Comparison of ENCODE assay signal across 15 cellular contexts in the genomic region with DNA sequence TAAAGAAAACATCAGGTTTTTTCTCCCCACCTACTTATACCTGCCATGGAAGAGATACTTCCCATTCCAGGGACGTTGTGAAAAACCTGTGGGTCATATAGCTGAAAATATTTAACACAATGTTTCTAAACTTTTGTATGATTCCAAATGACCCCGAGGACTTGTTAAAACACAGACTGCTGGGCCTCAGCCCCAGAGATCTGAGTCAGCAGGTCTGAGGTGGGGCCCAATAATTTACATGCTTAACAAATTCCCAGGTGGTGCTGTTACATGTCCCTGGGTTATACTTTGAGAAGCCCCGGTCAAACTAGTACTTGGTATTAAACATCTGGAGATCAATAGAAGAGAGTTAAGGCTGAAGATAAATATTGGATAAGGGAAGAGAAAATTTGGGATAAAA.
DNase-seq lines count a peak whose midpoint lies in the region; ATAC-seq and TF ChIP-seq lines count a peak whose summit lies in the region.
"Had no signal": no experiment of that assay in that cellular context is flagged by ENCODE, and none has a peak within 500 bp of the region (broad histone marks: within the 10 kb centered on the region; RNA-seq: fewer than 3 reads in every experiment).

No MANE protein-coding gene starts in this region.

- H3K9me2 ChIP-seq in GM23338 (ENCODE audit: insufficient read depth) (no peaks in the 10 kb centered on the region), GM23248 (ENCODE audit: insufficient read depth) (no peaks in the 10 kb centered on the region)

- H3K4me3 Mint-ChIP-seq in GM23338 (no peak overlapping the region), progenitor cell of endocrine pancreas (ENCODE audit: low read depth) (no peak overlapping the region)
- H3K4me3 Mint-ChIP-seq: B cell; CD8-positive, alpha-beta T cell had no signal

- H3K9me3 ChIP-seq in RWPE2 (ENCODE audit: severe bottlenecking) = no peaks in the 10 kb centered on the region
- H3K9me3 ChIP-seq in GM23248 (ENCODE audit: low read depth) = no peaks in the 10 kb centered on the region
- H3K9me3 ChIP-seq in MG63 = no peaks in the 10 kb centered on the region
- H3K9me3 ChIP-seq: BLaER1 treated with 17β-estradiol and CSF1 and Interleukin-3, amounts not matched to agents 10 nM and 100 nM had no signal

- H2AFZ ChIP-seq in GM23338 (no peak overlapping the region), GM23248 (no peak overlapping the region)

- H3K9me3 Mint-ChIP-seq in GM23338 (no peaks in the 10 kb centered on the region), progenitor cell of endocrine pancreas (ENCODE audit: low read depth) (peaks cover 3% of the 10 kb centered on the region)
- H3K9me3 Mint-ChIP-seq: CD8-positive, alpha-beta T cell had no signal

- H3K27ac Mint-ChIP-seq in GM23338 (no peak overlapping the region), progenitor cell of endocrine pancreas (peak overlapping the region; percentile 58)
- H3K27ac Mint-ChIP-seq: B cell; CD8-positive, alpha-beta T cell had no signal

- H3K36me3 Mint-ChIP-seq in GM23338 (ENCODE audit: low read depth) (peaks cover 31% of the 10 kb centered on the region), progenitor cell of endocrine pancreas (ENCODE audit: insufficient read depth) (peaks cover 38% of the 10 kb centered on the region)
- H3K36me3 Mint-ChIP-seq: CD8-positive, alpha-beta T cell had no signal

- no peaks in the 10 kb centered on the region for H3K4me1 Mint-ChIP-seq in GM23338
- peaks cover 14% of the 10 kb centered on the region for H3K4me1 Mint-ChIP-seq in progenitor cell of endocrine pancreas (ENCODE audit: low read depth)
- H3K4me1 Mint-ChIP-seq: B cell had no signal

- H3K4me1 ChIP-seq in GM23338 (ENCODE audit: insufficient read depth) (no peaks in the 10 kb centered on the region), RWPE2 (ENCODE audit: insufficient read depth, poor library complexity, severe bottlenecking) (no peaks in the 10 kb centered on the region), foreskin keratinocyte (peaks cover 14% of the 10 kb centered on the region), GM23248 (ENCODE audit: insufficient read depth) (no peaks in the 10 kb centered on the region)
- H3K4me1 ChIP-seq: BLaER1 treated with 17β-estradiol and CSF1 and Interleukin-3, amounts not matched to agents 10 nM and 100 nM had no signal

- H3K79me2 ChIP-seq in GM23338 (replicated peaks; ENCODE audit: insufficient read depth) (no peaks in the 10 kb centered on the region), GM23248 (ENCODE audit: insufficient read depth) (peaks cover 14% of the 10 kb centered on the region; the same call in 1 of the 2 replicates)

- WGBS in GM23248 (ENCODE audit: low coverage in 1 of 2, low lambda C conversion rate in 2 of 2, missing lambda C conversion rate in 2 of 2), 2 experiments = 89 to 92% methylated on average over 3 of the region's 3 CpGs

- ATAC-seq in GM23338 (no peak), RWPE2 (ENCODE audit: low read depth) (peak; percentile 78), foreskin keratinocyte (peak; percentile 93)
- ATAC-seq: CD8-positive, alpha-beta T cell had no signal

- H3K27me3 Mint-ChIP-seq in GM23338 (ENCODE audit: insufficient read depth, low read depth, poor library complexity) (no peaks in the 10 kb centered on the region), progenitor cell of endocrine pancreas (no peaks in the 10 kb centered on the region)

- no peak overlapping the region for H3K9ac ChIP-seq in GM23248
- H3K9ac ChIP-seq: BLaER1 treated with 17β-estradiol and CSF1 and Interleukin-3, amounts not matched to agents 10 nM and 100 nM had no signal

- DNase-seq in GM23338 (ENCODE audit: low spot score) (no peak), RWPE2 (ENCODE audit: low spot score) (peak; percentile 30), foreskin keratinocyte (peak; percentile 47 to 77), progenitor cell of endocrine pancreas (ENCODE audit: low spot score, unreplicated experiment) (no peak), GM23248 (no peak), NCI-H1436 treated with DMSO at 0.1 percent for 48 hours (lab: John Stamatoyannopoulos, UW) (no peak), MG63 (no peak)
- DNase-seq: 8988T; Calu3; CD8-positive, alpha-beta T cell; DMS79 treated with DMSO at 0.1 percent for 48 hours; GF-D8; HCEC 1CT had no signal

- H3K27me3 ChIP-seq in GM23338 (ENCODE audit: insufficient read depth) (no peaks in the 10 kb centered on the region), RWPE2 (ENCODE audit: insufficient read depth, poor library complexity, severe bottlenecking) (no peaks in the 10 kb centered on the region), foreskin keratinocyte (no peaks in the 10 kb centered on the region), GM23248 (replicated peaks; ENCODE audit: insufficient read depth) (no peaks in the 10 kb centered on the region), MG63 (no peaks in the 10 kb centered on the region)
- H3K27me3 ChIP-seq: BLaER1 treated with 17β-estradiol and CSF1 and Interleukin-3, amounts not matched to agents 10 nM and 100 nM had no signal

- H3K27ac ChIP-seq in GM23338 (ENCODE audit: low read depth) = 0 out of 2 replicates have a peak overlapping the region, but pooled peaks have one; percentile 3
- H3K27ac ChIP-seq in RWPE2 (ENCODE audit: poor library complexity, severe bottlenecking) = peak overlapping the region; percentile 8
- no peak overlapping the region for H3K27ac ChIP-seq in foreskin keratinocyte
- H3K27ac ChIP-seq in GM23248 = no peak overlapping the region
- H3K27ac ChIP-seq: BLaER1 treated with 17β-estradiol and CSF1 and Interleukin-3, amounts not matched to agents 10 nM and 100 nM had no signal

- H4K20me1 ChIP-seq in GM23338 (replicated peaks; ENCODE audit: insufficient read depth) = no peaks in the 10 kb centered on the region
- no peaks in the 10 kb centered on the region for H4K20me1 ChIP-seq in GM23248 (ENCODE audit: insufficient read depth)
- H4K20me1 ChIP-seq: BLaER1 treated with 17β-estradiol and CSF1 and Interleukin-3, amounts not matched to agents 10 nM and 100 nM had no signal

- H3K4me2 ChIP-seq in GM23338 = no peak overlapping the region
- no peak overlapping the region for H3K4me2 ChIP-seq in GM23248 (ENCODE audit: unreplicated experiment)
- H3K4me2 ChIP-seq: BLaER1 treated with 17β-estradiol and CSF1 and Interleukin-3, amounts not matched to agents 10 nM and 100 nM had no signal

- H3F3A ChIP-seq in GM23338 (replicated peaks; ENCODE audit: low read depth) (no peaks in the 10 kb centered on the region), GM23248 (ENCODE audit: insufficient read depth) (no peaks in the 10 kb centered on the region; the same call in 1 of the 2 replicates)

- in situ Hi-C loops in GM23248 (cut with MboI) = no loop called here

- H3K4me3 ChIP-seq in GM23338 = no peak overlapping the region
- no peak overlapping the region for H3K4me3 ChIP-seq in RWPE2 (ENCODE audit: severe bottlenecking)
- H3K4me3 ChIP-seq in GM23248 = no peak overlapping the region
- H3K4me3 ChIP-seq in MG63 = no peak overlapping the region
- H3K4me3 ChIP-seq: BLaER1 treated with 17β-estradiol and CSF1 and Interleukin-3, amounts not matched to agents 10 nM and 100 nM had no signal

- H3K36me3 ChIP-seq in GM23338 (ENCODE audit: insufficient read depth) (peaks cover 17% of the 10 kb centered on the region), RWPE2 (ENCODE audit: low read depth) (peaks cover 80% of the 10 kb centered on the region), GM23248 (ENCODE audit: low read depth) (peaks cover 60% of the 10 kb centered on the region), MG63 (peaks cover 22% of the 10 kb centered on the region)
- H3K36me3 ChIP-seq: BLaER1 treated with 17β-estradiol and CSF1 and Interleukin-3, amounts not matched to agents 10 nM and 100 nM had no signal

- TF ChIP-seq CTCF in GM23338 (conservative IDR thresholded peaks at IDR 0.05; ENCODE audit: low read depth in 2 of 2) = no peak
- TF ChIP-seq CTCF in RWPE2 (IDR thresholded peaks at IDR 0.05; ENCODE audit: poor library complexity, severe bottlenecking) = no peak
- no peak for TF ChIP-seq CTCF in foreskin keratinocyte (conservative IDR thresholded peaks at IDR 0.05)
- no peak for TF ChIP-seq CTCF in progenitor cell of endocrine pancreas (IDR thresholded peaks at IDR 0.05; ENCODE audit: unreplicated experiment)

TF ChIP-seq in GM23338, 12 proteins besides CTCF, POLR2A, EP300 and RAD21 (continues in another document):
- TF ChIP-seq EZH2 (IDR thresholded peaks at IDR 0.05; ENCODE audit: low read depth, unreplicated experiment) (no peak), ZNF331 (CRISPR knock-in tag; IDR thresholded peaks at IDR 0.05; ENCODE audit: low read depth) (no peak), POLR2AphosphoS5 (IDR thresholded peaks at IDR 0.05; ENCODE audit: low read depth) (no peak), STAT1 (IDR thresholded peaks at IDR 0.05; ENCODE audit: unreplicated experiment) (no peak), CREB1 (CRISPR knock-in tag; IDR thresholded peaks at IDR 0.05; ENCODE audit: low read depth) (no peak), EZH2phosphoT487 (IDR thresholded peaks at IDR 0.05; ENCODE audit: unreplicated experiment) (no peak)
- TF ChIP-seq, protein P1, sequence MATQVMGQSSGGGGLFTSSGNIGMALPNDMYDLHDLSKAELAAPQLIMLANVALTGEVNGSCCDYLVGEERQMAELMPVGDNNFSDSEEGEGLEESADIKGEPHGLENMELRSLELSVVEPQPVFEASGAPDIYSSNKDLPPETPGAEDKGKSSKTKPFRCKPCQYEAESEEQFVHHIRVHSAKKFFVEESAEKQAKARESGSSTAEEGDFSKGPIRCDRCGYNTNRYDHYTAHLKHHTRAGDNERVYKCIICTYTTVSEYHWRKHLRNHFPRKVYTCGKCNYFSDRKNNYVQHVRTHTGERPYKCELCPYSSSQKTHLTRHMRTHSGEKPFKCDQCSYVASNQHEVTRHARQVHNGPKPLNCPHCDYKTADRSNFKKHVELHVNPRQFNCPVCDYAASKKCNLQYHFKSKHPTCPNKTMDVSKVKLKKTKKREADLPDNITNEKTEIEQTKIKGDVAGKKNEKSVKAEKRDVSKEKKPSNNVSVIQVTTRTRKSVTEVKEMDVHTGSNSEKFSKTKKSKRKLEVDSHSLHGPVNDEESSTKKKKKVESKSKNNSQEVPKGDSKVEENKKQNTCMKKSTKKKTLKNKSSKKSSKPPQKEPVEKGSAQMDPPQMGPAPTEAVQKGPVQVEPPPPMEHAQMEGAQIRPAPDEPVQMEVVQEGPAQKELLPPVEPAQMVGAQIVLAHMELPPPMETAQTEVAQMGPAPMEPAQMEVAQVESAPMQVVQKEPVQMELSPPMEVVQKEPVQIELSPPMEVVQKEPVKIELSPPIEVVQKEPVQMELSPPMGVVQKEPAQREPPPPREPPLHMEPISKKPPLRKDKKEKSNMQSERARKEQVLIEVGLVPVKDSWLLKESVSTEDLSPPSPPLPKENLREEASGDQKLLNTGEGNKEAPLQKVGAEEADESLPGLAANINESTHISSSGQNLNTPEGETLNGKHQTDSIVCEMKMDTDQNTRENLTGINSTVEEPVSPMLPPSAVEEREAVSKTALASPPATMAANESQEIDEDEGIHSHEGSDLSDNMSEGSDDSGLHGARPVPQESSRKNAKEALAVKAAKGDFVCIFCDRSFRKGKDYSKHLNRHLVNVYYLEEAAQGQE (IDR thresholded peaks at IDR 0.05; ENCODE audit: unreplicated experiment) = no peak

Comparison
In these comparisons a context has a peak if more than half of its experiments do, and no peak if none do; other contexts are left out.
1. DNase-seq: peak in RWPE2 (single experiment) and foreskin keratinocyte (2 of 2); none in GM23338 (single experiment), progenitor cell of endocrine pancreas (single experiment), GM23248 (single experiment), NCI-H1436 treated with DMSO at 0.1 percent for 48 hours (single experiment) and MG63 (single experiment).
2. H3K27ac ChIP-seq: peak in GM23338 (single experiment) and RWPE2 (single experiment); none in foreskin keratinocyte (single experiment) and GM23248 (single experiment).